In the genomic region with DNA sequence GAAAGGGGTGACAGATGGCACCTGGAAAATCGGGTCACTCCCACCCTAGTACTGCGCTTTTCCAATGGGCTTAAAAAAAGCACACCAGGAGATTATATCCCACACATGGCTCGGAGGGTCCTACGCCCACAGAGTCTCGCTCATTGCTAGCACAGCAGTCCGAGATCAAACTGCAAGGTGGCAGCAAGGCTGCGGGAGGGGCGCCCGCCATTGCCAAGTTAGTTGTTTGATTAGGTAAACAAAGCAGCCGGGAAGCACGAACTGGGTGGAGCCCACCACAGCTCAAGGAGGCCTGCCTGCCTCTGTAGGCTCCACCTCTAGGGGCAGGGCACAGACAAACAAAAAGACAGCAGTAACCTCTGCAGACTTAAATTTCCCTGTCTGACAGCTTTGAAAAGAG, we compare ENCODE assay signal across 11 cellular contexts. TPM values are rescaled to one million over a fixed set of nuclear protein-coding genes. Genes with fewer than 3 reads are reported as not detected.
"Had no signal": no experiment of that assay in that cellular context is flagged by ENCODE, and none has a peak within 500 bp of the region (broad histone marks: within the 10 kb centered on the region; RNA-seq: fewer than 3 reads in every experiment).

No MANE protein-coding gene starts in this region.

RNA-seq across cellular contexts. Expression of a gene that starts 2.1 kb away (rescaled TPM):
- total RNA-seq: activated B cell treated with CpG ODN at 0.5 μM for 24 hours; activated CD4-positive, alpha-beta memory T cell treated with anti-CD3 and anti-CD28 coated beads, Interleukin-2, amount 10 ng/mL, durations not matched to agents 7 days and 5 days; activated CD4-positive, alpha-beta T cell treated with anti-CD3 and anti-CD28 coated beads, Interleukin-2, amount 10 ng/mL, durations not matched to agents 7 days and 5 days; activated CD8-positive, alpha-beta memory T cell treated with anti-CD3 and anti-CD28 coated beads, Interleukin-2, amount 10 ng/mL, durations not matched to agents 7 days and 5 days; activated CD8-positive, alpha-beta T cell treated with anti-CD3 and anti-CD28 coated beads, Interleukin-2, amount 10 ng/mL, durations not matched to agents 7 days and 5 days; activated naive CD8-positive, alpha-beta T cell treated with anti-CD3 and anti-CD28 coated beads, Interleukin-2, amount 10 ng/mL, durations not matched to agents 7 days and 5 days; activated T-helper 2 cell treated with anti-CD3 and anti-CD28 coated beads, Interferon-gamma antibody, Interleukin-2, Interleukin-4, amounts not matched to agents 10 μg/mL and 5 μg/mL and 100 μg/mL, durations not matched to agents 14 hours and 24 hours and 36 hours; ascending aorta; bronchial epithelial cell; cardiac muscle cell; chondrocyte had no signal

RNA-seq across cellular contexts. Expression of a gene that starts 7.8 kb away (rescaled TPM):
- total RNA-seq: activated B cell treated with CpG ODN at 0.5 μM for 24 hours; activated CD4-positive, alpha-beta memory T cell treated with anti-CD3 and anti-CD28 coated beads, Interleukin-2, amount 10 ng/mL, durations not matched to agents 7 days and 5 days; activated CD4-positive, alpha-beta T cell treated with anti-CD3 and anti-CD28 coated beads, Interleukin-2, amount 10 ng/mL, durations not matched to agents 7 days and 5 days; activated CD8-positive, alpha-beta memory T cell treated with anti-CD3 and anti-CD28 coated beads, Interleukin-2, amount 10 ng/mL, durations not matched to agents 7 days and 5 days; activated CD8-positive, alpha-beta T cell treated with anti-CD3 and anti-CD28 coated beads, Interleukin-2, amount 10 ng/mL, durations not matched to agents 7 days and 5 days; activated naive CD8-positive, alpha-beta T cell treated with anti-CD3 and anti-CD28 coated beads, Interleukin-2, amount 10 ng/mL, durations not matched to agents 7 days and 5 days; activated T-helper 2 cell treated with anti-CD3 and anti-CD28 coated beads, Interferon-gamma antibody, Interleukin-2, Interleukin-4, amounts not matched to agents 10 μg/mL and 5 μg/mL and 100 μg/mL, durations not matched to agents 14 hours and 24 hours and 36 hours; ascending aorta; cardiac muscle cell; chondrocyte had no signal

RNA-seq across cellular contexts. Expression of a gene that starts 50.9 kb away (rescaled TPM):
- total RNA-seq: activated B cell treated with CpG ODN at 0.5 μM for 24 hours; activated CD4-positive, alpha-beta memory T cell treated with anti-CD3 and anti-CD28 coated beads, Interleukin-2, amount 10 ng/mL, durations not matched to agents 7 days and 5 days; activated CD4-positive, alpha-beta T cell treated with anti-CD3 and anti-CD28 coated beads, Interleukin-2, amount 10 ng/mL, durations not matched to agents 7 days and 5 days; activated CD8-positive, alpha-beta memory T cell treated with anti-CD3 and anti-CD28 coated beads, Interleukin-2, amount 10 ng/mL, durations not matched to agents 7 days and 5 days; activated CD8-positive, alpha-beta T cell treated with anti-CD3 and anti-CD28 coated beads, Interleukin-2, amount 10 ng/mL, durations not matched to agents 7 days and 5 days; activated naive CD8-positive, alpha-beta T cell treated with anti-CD3 and anti-CD28 coated beads, Interleukin-2, amount 10 ng/mL, durations not matched to agents 7 days and 5 days; activated T-helper 2 cell treated with anti-CD3 and anti-CD28 coated beads, Interferon-gamma antibody, Interleukin-2, Interleukin-4, amounts not matched to agents 10 μg/mL and 5 μg/mL and 100 μg/mL, durations not matched to agents 14 hours and 24 hours and 36 hours; ascending aorta; bronchial epithelial cell; cardiac muscle cell; chondrocyte had no signal
